ENCODE assay signal across 11 cellular contexts in genomic region chr12:87280356-87280755, GRCh38.
DNase-seq lines count a peak whose midpoint lies in the region; ATAC-seq and FAIRE-seq lines count a peak whose summit lies in the region.
"Had no signal": no experiment of that assay in that cellular context is flagged by ENCODE, and none has a peak within 500 bp of the region (broad histone marks: within the 10 kb centered on the region; RNA-seq: fewer than 3 reads in every experiment).

No MANE protein-coding gene starts in this region.

- no peak for FAIRE-seq in HTR-8/SVneo (lab: Jason Lieb, UNC)

- DNase-seq in OCI-M1 (lab: John Stamatoyannopoulos, UW) (peak; percentile 29), HTR-8/SVneo (ENCODE audit: insufficient read length, low spot score) (no peak), H7 (no peak), T-helper 9 cell (no peak), NCI-H524 treated with DMSO at 0.1 percent for 48 hours (lab: John Stamatoyannopoulos, UW) (no peak)
- DNase-seq: activated naive CD8-positive, alpha-beta T cell treated with anti-CD3 and anti-CD28 coated beads, Interleukin-2, amount 10 ng/mL, durations not matched to agents 7 days and 5 days; endodermal cell; natural killer cell had no signal

- no peaks in the 10 kb centered on the region for H3K27me3 ChIP-seq in H7 (ENCODE audit: control insufficient read depth, insufficient read depth, low read length)

- ATAC-seq in GM18868 (IDR thresholded peaks at IDR 0.05; ENCODE audit: unreplicated experiment) (peak; percentile 91), GM21723 (IDR thresholded peaks at IDR 0.05; ENCODE audit: unreplicated experiment) (peak; percentile 85), HG03196 (IDR thresholded peaks at IDR 0.05; ENCODE audit: unreplicated experiment) (peak; percentile 91)
- ATAC-seq: natural killer cell had no signal

- H3K4me3 ChIP-seq in H7 (ENCODE audit: insufficient read depth, low read depth, low read length), result no peak overlapping the region

- H3K36me3 ChIP-seq in H7 (replicated peaks; ENCODE audit: control insufficient read depth, insufficient read depth, low read length), result no peaks in the 10 kb centered on the region
